9 cellular contexts compared by ENCODE assay signal in the genomic region with DNA sequence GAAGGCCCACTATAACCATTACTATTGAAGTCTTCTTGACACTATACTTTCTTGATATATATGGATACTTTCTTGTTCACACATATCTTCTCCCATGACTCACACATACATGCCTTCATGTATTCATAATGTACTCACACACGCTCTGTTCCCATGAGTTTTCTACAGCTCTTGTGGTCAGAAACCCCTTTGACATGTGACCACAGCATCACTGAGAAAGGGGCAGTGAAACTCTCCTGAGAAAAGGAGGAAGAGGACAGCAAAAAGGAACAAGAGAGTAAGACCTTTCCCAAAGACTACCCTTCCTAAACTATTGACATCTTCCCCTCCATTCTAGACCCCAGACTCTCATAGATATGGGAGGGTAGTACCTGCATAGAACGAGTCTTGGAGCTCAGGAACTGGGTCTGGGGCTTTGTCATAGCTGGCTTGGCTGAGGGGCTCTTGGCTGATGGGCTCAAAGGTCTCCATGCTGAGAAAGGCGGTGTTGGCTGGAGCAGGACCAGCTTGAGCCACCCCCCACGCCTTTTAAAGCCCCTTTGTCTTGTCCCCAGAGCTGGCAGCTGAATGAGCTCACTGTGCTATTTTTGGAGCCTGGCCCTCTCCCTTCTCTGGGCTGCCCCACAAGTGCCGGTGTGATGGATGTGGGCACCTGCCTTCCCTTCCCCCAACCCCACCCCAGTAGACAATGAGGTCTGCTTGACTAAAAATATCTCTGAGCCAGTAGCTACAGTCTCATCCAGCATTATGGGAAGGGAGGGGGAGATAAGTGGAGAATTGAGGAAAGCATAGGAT. TPM values are rescaled to one million over a fixed set of nuclear protein-coding genes. Genes with fewer than 3 reads are reported as not detected.
DNase-seq lines count a peak whose midpoint lies in the region; ATAC-seq and TF ChIP-seq lines count a peak whose summit lies in the region.
"Had no signal": no experiment of that assay in that cellular context is flagged by ENCODE, and none has a peak within 500 bp of the region (broad histone marks: within the 10 kb centered on the region; RNA-seq: fewer than 3 reads in every experiment).

No MANE protein-coding gene starts in this region.

- no peak for TF ChIP-seq CTCF in NB4 (IDR thresholded peaks at IDR 0.05; ENCODE audit: low read depth, low read length)
- no peak for TF ChIP-seq CTCF in fibroblast of the aortic adventitia (IDR thresholded peaks at IDR 0.05; ENCODE audit: insufficient read depth, low read length)
- no peak for TF ChIP-seq CTCF in nephron progenitor cell (IDR thresholded peaks at IDR 0.05)

- no peaks in the 10 kb centered on the region for H3K9me3 Mint-ChIP-seq in activated CD4-positive, alpha-beta T cell treated with anti-CD3 and anti-CD28 coated beads for 36 hours (ENCODE audit: low read depth)
- no peaks in the 10 kb centered on the region for H3K9me3 Mint-ChIP-seq in stimulated activated naive B cell treated with anti-CD40 and anti-IgM and Interleukin-4, amounts not matched to agents 10 μg/mL and 1 μg/mL and 100 μg/mL, for 72 hours
- H3K9me3 Mint-ChIP-seq in nephron progenitor cell: no peaks in the 10 kb centered on the region

- H3K27ac Mint-ChIP-seq in activated CD4-positive, alpha-beta T cell treated with anti-CD3 and anti-CD28 coated beads for 36 hours: no peak overlapping the region
- H3K27ac Mint-ChIP-seq in stimulated activated naive B cell treated with anti-CD40 and anti-IgM and Interleukin-4, amounts not matched to agents 10 μg/mL and 1 μg/mL and 100 μg/mL, for 72 hours: peak overlapping the region; percentile 68
- no peak overlapping the region for H3K27ac Mint-ChIP-seq in nephron progenitor cell
- H3K27ac Mint-ChIP-seq: B cell had no signal

- H3K27me3 Mint-ChIP-seq in activated CD4-positive, alpha-beta T cell treated with anti-CD3 and anti-CD28 coated beads for 36 hours: no peaks in the 10 kb centered on the region
- H3K27me3 Mint-ChIP-seq in stimulated activated naive B cell treated with anti-CD40 and anti-IgM and Interleukin-4, amounts not matched to agents 10 μg/mL and 1 μg/mL and 100 μg/mL, for 72 hours: peaks cover 0 to 5% of the 10 kb centered on the region in 2 donors
- H3K27me3 Mint-ChIP-seq in nephron progenitor cell (ENCODE audit: low read depth, poor library complexity): peaks cover 9% of the 10 kb centered on the region
- H3K27me3 Mint-ChIP-seq: B cell had no signal

- peak; percentile 54 for ATAC-seq in activated CD4-positive, alpha-beta T cell treated with anti-CD3 and anti-CD28 coated beads for 36 hours
- ATAC-seq in stimulated activated naive B cell treated with anti-CD40 and anti-IgM and Interleukin-4, amounts not matched to agents 10 μg/mL and 1 μg/mL and 100 μg/mL, for 72 hours (replicated peaks): peak; percentile 83 to 87
- ATAC-seq in left lobe of liver: no peak

- POLR2A ChIA-PET in activated CD4-positive, alpha-beta T cell treated with anti-CD3 and anti-CD28 coated beads for 36 hours (lab: Charles Lee): no interaction called here

- intact Hi-C loops in activated CD4-positive, alpha-beta T cell treated with anti-CD3 and anti-CD28 coated beads for 36 hours (cut with DNase I, micrococcal nuclease): no loop called here

- H3K4me3 ChIP-seq in NB4 (ENCODE audit: low read depth, low read length) (no peak overlapping the region), fibroblast of the aortic adventitia (ENCODE audit: low read depth, low read length) (no peak overlapping the region)

- DNase-seq in activated CD4-positive, alpha-beta T cell treated with anti-CD3 and anti-CD28 coated beads for 36 hours: no peak
- no peak for DNase-seq in activated CD4-positive, alpha-beta T cell treated with anti-CD3 and anti-CD28 coated beads, Interleukin-2, amount 50 U/mL, for 4 hours
- DNase-seq in NB4 (ENCODE audit: low read depth) (peak; percentile 74), fibroblast of the aortic adventitia (ENCODE audit: low read depth) (peak; percentile 23), COLO829 (ENCODE audit: low spot score) (no peak), left lobe of liver (ENCODE audit: low spot score) (no peak), nephron progenitor cell (no peak)
- no peak for DNase-seq in stimulated activated naive B cell treated with anti-CD40 and anti-IgM and Interleukin-4, amounts not matched to agents 10 μg/mL and 1 μg/mL and 100 μg/mL, for 72 hours

- H3K4me1 Mint-ChIP-seq in activated CD4-positive, alpha-beta T cell treated with anti-CD3 and anti-CD28 coated beads for 36 hours: peaks cover 2% of the 10 kb centered on the region
- peaks cover 26 to 28% of the 10 kb centered on the region in 2 donors for H3K4me1 Mint-ChIP-seq in stimulated activated naive B cell treated with anti-CD40 and anti-IgM and Interleukin-4, amounts not matched to agents 10 μg/mL and 1 μg/mL and 100 μg/mL, for 72 hours
- peaks cover 32% of the 10 kb centered on the region for H3K4me1 Mint-ChIP-seq in nephron progenitor cell

- CTCF ChIA-PET in activated CD4-positive, alpha-beta T cell treated with anti-CD3 and anti-CD28 coated beads for 36 hours (lab: Charles Lee): interaction anchor here (0.6 to 1.2 kb wide), 3 partner anchors 34 to 319 kb away, joined by 3 read pairs; no protein-coding TSS in a partner anchor

- H3K36me3 Mint-ChIP-seq in activated CD4-positive, alpha-beta T cell treated with anti-CD3 and anti-CD28 coated beads for 36 hours (ENCODE audit: low read depth): no peaks in the 10 kb centered on the region
- H3K36me3 Mint-ChIP-seq in stimulated activated naive B cell treated with anti-CD40 and anti-IgM and Interleukin-4, amounts not matched to agents 10 μg/mL and 1 μg/mL and 100 μg/mL, for 72 hours: peaks cover 0 to 1% of the 10 kb centered on the region in 2 donors
- no peaks in the 10 kb centered on the region for H3K36me3 Mint-ChIP-seq in nephron progenitor cell (ENCODE audit: low read depth)

- TF ChIP-seq POLR2A in NB4 (IDR thresholded peaks at IDR 0.05; ENCODE audit: extremely low read depth, insufficient read length): no peak

- H3K4me3 Mint-ChIP-seq in activated CD4-positive, alpha-beta T cell treated with anti-CD3 and anti-CD28 coated beads for 36 hours: no peak overlapping the region
- no peak overlapping the region for H3K4me3 Mint-ChIP-seq in stimulated activated naive B cell treated with anti-CD40 and anti-IgM and Interleukin-4, amounts not matched to agents 10 μg/mL and 1 μg/mL and 100 μg/mL, for 72 hours
- no peak overlapping the region for H3K4me3 Mint-ChIP-seq in nephron progenitor cell
- H3K4me3 Mint-ChIP-seq: B cell had no signal

RNA-seq across cellular contexts. Expression of a gene that starts 5.1 kb away (rescaled TPM):
- not detected for total RNA-seq in activated CD4-positive, alpha-beta T cell treated with anti-CD3 and anti-CD28 coated beads for 36 hours
- total RNA-seq in fibroblast of the aortic adventitia (ENCODE audit: low replicate concordance) (not detected in 2 replicates), left lobe of liver (not detected)

RNA-seq across cellular contexts. Expression of a gene that starts 9.5 kb away (rescaled TPM):
- total RNA-seq in activated CD4-positive, alpha-beta T cell treated with anti-CD3 and anti-CD28 coated beads for 36 hours: not detected
- total RNA-seq in fibroblast of the aortic adventitia (ENCODE audit: low replicate concordance) (not detected in 2 replicates), left lobe of liver (not detected)
- total RNA-seq: B cell had no signal

RNA-seq across cellular contexts. Expression of a gene that starts 47.2 kb away (rescaled TPM):
- total RNA-seq in activated CD4-positive, alpha-beta T cell treated with anti-CD3 and anti-CD28 coated beads for 36 hours: 10 to 100 TPM in 1 of 2 experiments, 1 to 10 TPM in 1; 7.1 to 10.3 TPM
- 2.9 and 4.3 TPM in 2 replicates for total RNA-seq in fibroblast of the aortic adventitia (ENCODE audit: low replicate concordance)
- total RNA-seq in left lobe of liver: 6.6 TPM

RNA-seq across cellular contexts. Expression of a gene that starts 59.6 kb away (rescaled TPM):
- total RNA-seq in activated CD4-positive, alpha-beta T cell treated with anti-CD3 and anti-CD28 coated beads for 36 hours: 1 to 10 TPM; 4.3 to 4.5 TPM
- total RNA-seq in fibroblast of the aortic adventitia (ENCODE audit: low replicate concordance) (10.4 and 14.8 TPM in 2 replicates), left lobe of liver (4.8 TPM)

Comparison
In these comparisons a context has a peak if more than half of its experiments do, and no peak if none do; other contexts are left out.
1. DNase-seq: peak in NB4 (single experiment) and fibroblast of the aortic adventitia (single experiment); none in activated CD4-positive, alpha-beta T cell treated with anti-CD3 and anti-CD28 coated beads for 36 hours (single experiment), activated CD4-positive, alpha-beta T cell treated with anti-CD3 and anti-CD28 coated beads, Interleukin-2, amount 50 U/mL, for 4 hours (0 of 2), stimulated activated naive B cell treated with anti-CD40 and anti-IgM and Interleukin-4, amounts not matched to agents 10 μg/mL and 1 μg/mL and 100 μg/mL, for 72 hours (single experiment), COLO829 (single experiment), left lobe of liver (single experiment) and nephron progenitor cell (single experiment).